Comparison of ENCODE assay signal across 10 cellular contexts in genomic region chr13:58953638-58954037, GRCh38.
DNase-seq lines count a peak whose midpoint lies in the region; ATAC-seq and TF ChIP-seq lines count a peak whose summit lies in the region.
"Had no signal": no experiment of that assay in that cellular context is flagged by ENCODE, and none has a peak within 500 bp of the region (broad histone marks: within the 10 kb centered on the region; RNA-seq: fewer than 3 reads in every experiment).

No MANE protein-coding gene starts in this region.

- CTCF ChIA-PET in Calu3 (lab: Charles Lee): no interaction called here

- H3K4me3 Mint-ChIP-seq in Calu3 (ENCODE audit: low read depth, unreplicated experiment): no peak overlapping the region

- in situ Hi-C loops in GM13977 (cut with MboI; ENCODE audit: low pct_unique_long_range_greater_than_20kb, low sequenced_read_pairs, unreplicated experiment): no loop called here

- DNase-seq in GM13977 (ENCODE audit: low spot score) (peak; percentile 13), SKM-1 (lab: John Stamatoyannopoulos, UW; ENCODE audit: unreplicated experiment) (peak; percentile 28), NCI-H446 (lab: John Stamatoyannopoulos, UW) (no peak), HuH-7 (ENCODE audit: low spot score) (no peak), Calu3 (no peak)
- DNase-seq in activated CD4-positive, alpha-beta T cell treated with anti-CD3 and anti-CD28 coated beads, Interleukin-2, amount 50 U/mL, for 48 hours: no peak
- DNase-seq: IMR-90 had no signal

- H3K36me3 Mint-ChIP-seq in Calu3 (ENCODE audit: insufficient read depth, unreplicated experiment): no peaks in the 10 kb centered on the region

- no peak for TF ChIP-seq CTCF in GM13977 (IDR thresholded peaks at IDR 0.05; ENCODE audit: extremely low read depth, insufficient read depth, missing control alignments)
- TF ChIP-seq CTCF in Calu3 (IDR thresholded peaks at IDR 0.05; ENCODE audit: unreplicated experiment): no peak

- H3K4me1 Mint-ChIP-seq in Calu3 (ENCODE audit: low read depth, unreplicated experiment): no peaks in the 10 kb centered on the region

- no peaks in the 10 kb centered on the region for H3K27me3 Mint-ChIP-seq in Calu3 (ENCODE audit: unreplicated experiment)

- no TSS peak for BruUV-seq in Calu3 (replicated peaks; lab: Mats Ljungman, UMichigan)

- H3K27ac Mint-ChIP-seq in Calu3 (ENCODE audit: unreplicated experiment): no peak overlapping the region

- intact Hi-C loops in Calu3 (cut with micrococcal nuclease; ENCODE audit: unreplicated experiment): no loop called here

- ATAC-seq in GM21447 (IDR thresholded peaks at IDR 0.05; ENCODE audit: unreplicated experiment) (peak; percentile 82), HG03280 (IDR thresholded peaks at IDR 0.05; ENCODE audit: unreplicated experiment) (peak; percentile 87)
- ATAC-seq: activated CD4-positive, CD25-positive, alpha-beta regulatory T cell treated with anti-CD3 and anti-CD28 coated beads, Interleukin-2, amount 50 U/mL, for 24 hours had no signal

- H3K9me3 Mint-ChIP-seq in Calu3 (ENCODE audit: low read depth, unreplicated experiment): no peaks in the 10 kb centered on the region

Comparison
In these comparisons a context has a peak if more than half of its experiments do, and no peak if none do; other contexts are left out.
1. DNase-seq: peak in GM13977 (single experiment) and SKM-1 (single experiment); none in NCI-H446 (0 of 2), HuH-7 (single experiment), activated CD4-positive, alpha-beta T cell treated with anti-CD3 and anti-CD28 coated beads, Interleukin-2, amount 50 U/mL, for 48 hours (0 of 2) and Calu3 (single experiment).